17 cellular contexts compared by ENCODE assay signal in genomic region chr16:65663774-65664173, GRCh38.
DNase-seq lines count a peak whose midpoint lies in the region; ATAC-seq, FAIRE-seq and TF ChIP-seq lines count a peak whose summit lies in the region.
"Had no signal": no experiment of that assay in that cellular context is flagged by ENCODE, and none has a peak within 500 bp of the region (broad histone marks: within the 10 kb centered on the region; RNA-seq: fewer than 3 reads in every experiment).

No MANE protein-coding gene starts in this region.

- no peak overlapping the region for H3K4me3 Mint-ChIP-seq in neural progenitor cell
- H3K4me3 Mint-ChIP-seq in activated naive CD8-positive, alpha-beta T cell treated with anti-CD3 and anti-CD28 coated beads for 36 hours: no peak overlapping the region
- H3K4me3 Mint-ChIP-seq: CD4-positive, CD25-positive, alpha-beta regulatory T cell had no signal

- peaks cover 8% of the 10 kb centered on the region for H3F3A ChIP-seq in neural progenitor cell (ENCODE audit: low read depth)

- no peak overlapping the region for H3K4me2 ChIP-seq in neural progenitor cell

- no peak overlapping the region for H2AFZ ChIP-seq in neural progenitor cell (replicated peaks)

- FAIRE-seq in bronchial epithelial cell (lab: Jason Lieb, UNC): peak; percentile 55
- FAIRE-seq: A204.1, HTR-8/SVneo had no signal

- peaks cover 11% of the 10 kb centered on the region for H3K9me3 Mint-ChIP-seq in neural progenitor cell
- peaks cover 5% of the 10 kb centered on the region for H3K9me3 Mint-ChIP-seq in activated naive CD8-positive, alpha-beta T cell treated with anti-CD3 and anti-CD28 coated beads for 36 hours

- H3K4me1 Mint-ChIP-seq in neural progenitor cell: peaks cover 40% of the 10 kb centered on the region
- H3K4me1 Mint-ChIP-seq in activated naive CD8-positive, alpha-beta T cell treated with anti-CD3 and anti-CD28 coated beads for 36 hours: no peaks in the 10 kb centered on the region

- H3K9me3 ChIP-seq in neural progenitor cell (ENCODE audit: low read depth): no peaks in the 10 kb centered on the region

- peak overlapping the region; percentile 5 for H3K27ac Mint-ChIP-seq in neural progenitor cell
- H3K27ac Mint-ChIP-seq in activated naive CD8-positive, alpha-beta T cell treated with anti-CD3 and anti-CD28 coated beads for 36 hours: no peak overlapping the region
- H3K27ac Mint-ChIP-seq: CD4-positive, CD25-positive, alpha-beta regulatory T cell had no signal

- H3K27me3 Mint-ChIP-seq in neural progenitor cell (ENCODE audit: insufficient read depth, low read depth): peaks cover 10% of the 10 kb centered on the region
- no peaks in the 10 kb centered on the region for H3K27me3 Mint-ChIP-seq in activated naive CD8-positive, alpha-beta T cell treated with anti-CD3 and anti-CD28 coated beads for 36 hours
- H3K27me3 Mint-ChIP-seq: CD4-positive, CD25-positive, alpha-beta regulatory T cell had no signal

- H4K20me1 ChIP-seq in neural progenitor cell (ENCODE audit: low read depth): no peaks in the 10 kb centered on the region

- H3K27ac ChIP-seq in neural progenitor cell: no peak overlapping the region

- H3K79me2 ChIP-seq in neural progenitor cell (ENCODE audit: low read depth): no peaks in the 10 kb centered on the region

- no peak for ATAC-seq in GM19455 (IDR thresholded peaks at IDR 0.05; ENCODE audit: unreplicated experiment)
- no peak for ATAC-seq in esophagus mucosa
- ATAC-seq: HCT116 had no signal

- H3K9ac ChIP-seq in neural progenitor cell: no peak overlapping the region

- H3K36me3 ChIP-seq in bronchial epithelial cell (ENCODE audit: control insufficient read depth, insufficient read depth, low read length) (no peaks in the 10 kb centered on the region), neural progenitor cell (no peaks in the 10 kb centered on the region)

- TF ChIP-seq CTCF in AG10803 (conservative IDR thresholded peaks at IDR 0.05; ENCODE audit: low read length) (no peak), bronchial epithelial cell (IDR thresholded peaks at IDR 0.05; ENCODE audit: insufficient read depth, low read length, severe bottlenecking) (no peak), neural progenitor cell (IDR thresholded peaks at IDR 0.05) (no peak)

- no peaks in the 10 kb centered on the region for H3K36me3 Mint-ChIP-seq in neural progenitor cell
- H3K36me3 Mint-ChIP-seq in activated naive CD8-positive, alpha-beta T cell treated with anti-CD3 and anti-CD28 coated beads for 36 hours: no peaks in the 10 kb centered on the region
- H3K36me3 Mint-ChIP-seq: CD4-positive, CD25-positive, alpha-beta regulatory T cell had no signal

- peaks cover 14% of the 10 kb centered on the region for H3K4me1 ChIP-seq in neural progenitor cell

- H3K27me3 ChIP-seq in bronchial epithelial cell (ENCODE audit: control insufficient read depth, insufficient read depth, low read length): no peaks in the 10 kb centered on the region
- no peaks in the 10 kb centered on the region for H3K27me3 ChIP-seq in neural progenitor cell

- H3K4me3 ChIP-seq in AG10803 (ENCODE audit: low read length) (no peak overlapping the region), bronchial epithelial cell (ENCODE audit: low read depth, low read length) (no peak overlapping the region), neural progenitor cell (no peak overlapping the region)

- peak; percentile 12 for DNase-seq in AG10803 (ENCODE audit: low read depth)
- peak; percentile 54 for DNase-seq in M059J (ENCODE audit: low read depth)
- peak; percentile 11 for DNase-seq in bronchial epithelial cell (ENCODE audit: low read depth)
- no peak for DNase-seq in neural progenitor cell (ENCODE audit: low spot score)
- DNase-seq in activated naive CD8-positive, alpha-beta T cell treated with anti-CD3 and anti-CD28 coated beads for 36 hours: no peak
- no peak for DNase-seq in LoVo (ENCODE audit: low spot score)
- DNase-seq: Calu3; CD4-positive, CD25-positive, alpha-beta regulatory T cell; DMS79; NCI-H1048; NCI-H2227 treated with DMSO at 0.1 percent for 48 hours; NCI-H526 treated with DMSO at 0.1 percent for 48 hours had no signal

Comparison
In these comparisons a context has a peak if more than half of its experiments do, and no peak if none do; other contexts are left out.
1. DNase-seq: peak in AG10803 (single experiment), M059J (single experiment) and bronchial epithelial cell (single experiment); none in neural progenitor cell (single experiment), activated naive CD8-positive, alpha-beta T cell treated with anti-CD3 and anti-CD28 coated beads for 36 hours (single experiment) and LoVo (single experiment).